ENCODE assay signal across 8 cellular contexts in the genomic region with DNA sequence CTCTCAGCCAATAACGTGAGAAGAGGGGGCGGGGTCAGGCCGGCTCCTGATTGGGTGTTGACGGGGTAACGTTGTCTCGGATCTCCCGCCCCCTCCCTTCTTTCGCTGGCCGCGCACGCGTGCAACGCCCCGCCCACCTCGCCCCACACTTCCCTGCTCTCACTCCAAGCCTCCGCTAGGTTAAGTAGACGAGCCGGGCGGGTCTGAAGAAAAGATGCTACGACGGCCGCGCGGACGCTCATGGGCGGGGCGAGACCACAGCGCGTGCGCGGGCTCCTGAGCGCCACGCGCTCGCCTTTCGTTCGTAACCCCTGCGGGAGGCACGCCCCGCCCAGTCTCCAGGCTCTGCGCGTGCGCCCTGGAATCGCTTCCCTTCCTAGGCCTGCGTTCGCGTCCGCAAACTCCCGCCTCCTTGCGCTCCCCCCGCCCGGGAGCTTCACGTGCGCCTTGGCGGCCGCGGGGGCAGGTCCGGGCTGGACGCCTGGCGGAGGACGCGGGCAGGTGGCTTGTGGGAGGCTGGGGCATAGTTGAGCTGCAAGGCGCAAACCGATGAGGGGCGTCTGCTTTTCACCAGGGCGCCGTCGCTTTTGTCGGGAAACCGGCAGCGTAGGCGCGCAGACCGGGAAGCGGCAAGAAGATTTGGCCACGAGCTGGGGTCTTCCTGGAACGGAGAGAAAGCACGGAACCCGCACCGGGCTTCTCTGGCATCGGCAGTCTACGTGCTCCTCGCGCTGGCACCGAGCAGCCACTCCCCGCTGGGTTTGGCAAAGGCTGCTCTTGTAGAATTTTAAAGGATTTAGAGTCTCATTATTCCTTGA. TPM values are rescaled to one million over a fixed set of nuclear protein-coding genes. Genes with fewer than 3 reads are reported as not detected.
DNase-seq lines count a peak whose midpoint lies in the region; ATAC-seq and TF ChIP-seq lines count a peak whose summit lies in the region.

No MANE protein-coding gene starts in this region.

- H3K9ac ChIP-seq in liver (ENCODE audit: low read depth in 1 of 2, low read length in 2 of 2), result peak overlapping the region; percentile 83 to 87

- peaks cover 0 to 12% of the 10 kb centered on the region in 2 donors for H3K36me3 Mint-ChIP-seq in CD4-positive, alpha-beta memory T cell

- CTCF ChIA-PET in CD4-positive, alpha-beta memory T cell (lab: Charles Lee; ENCODE audit: partially characterized antibody), result interaction anchor here (1.5 to 2.5 kb wide), 2 partner anchors 48 to 323 kb away, joined by 3 to 6 read pairs; partner anchors contain the start of genes ABHD18 and MFSD8

- WGBS in liver, result under 1% methylated on average over 86 of the region's 86 CpGs

- peaks cover 43% of the 10 kb centered on the region for H3K4me1 ChIP-seq in CD4-positive, alpha-beta memory T cell (ENCODE audit: insufficient read depth, low read length)
- H3K4me1 ChIP-seq in liver (ENCODE audit: control insufficient read depth in 4 of 4, insufficient read depth in 4 of 4, low read length in 3 of 4), result peaks cover 6 to 54% (median 25%) of the 10 kb centered on the region in 4 donors

- intact Hi-C loops in CD4-positive, alpha-beta memory T cell (cut with micrococcal nuclease), result loop anchor here (1.0 to 10.0 kb wide), 6 partner anchors 93 to 805 kb away; partner anchors contain the start of genes ABHD18, JADE1, MFSD8 and PLK4

- peaks cover 0 to 2% (median 0%) of the 10 kb centered on the region in 8 donors for H3K9me3 Mint-ChIP-seq in CD4-positive, alpha-beta memory T cell

- ATAC-seq in GM19438 (IDR thresholded peaks at IDR 0.05; ENCODE audit: low read depth, unreplicated experiment) (peak; percentile 72), HG03571 (IDR thresholded peaks at IDR 0.05; ENCODE audit: unreplicated experiment) (peak; percentile 86)

- H3K9me3 ChIP-seq in CD4-positive, alpha-beta memory T cell (ENCODE audit: control insufficient read depth in 1 of 2, low read length in 2 of 2), result no peaks in the 10 kb centered on the region
- no peaks in the 10 kb centered on the region for H3K9me3 ChIP-seq in liver (ENCODE audit: control insufficient read depth in 4 of 4, low read length in 3 of 4)

- H3K27ac ChIP-seq in CD4-positive, alpha-beta memory T cell (ENCODE audit: low read depth, low read length), result peak overlapping the region; percentile 88
- H3K27ac ChIP-seq in liver (ENCODE audit: low read depth in 1 of 2, low read length in 2 of 2), result peak overlapping the region; percentile 91 to 96

- peak overlapping the region; percentile 33 to 87 for H3K4me3 ChIP-seq in CD4-positive, alpha-beta memory T cell (ENCODE audit: low read length in 2 of 2)
- H3K4me3 ChIP-seq in liver (ENCODE audit: low read depth in 1 of 3, low read length in 3 of 3), result peak overlapping the region; percentile 75 to 97 (median 83)

- POLR2A ChIA-PET in CD4-positive, alpha-beta memory T cell (lab: Charles Lee; ENCODE audit: partially characterized antibody), result interaction anchor here (0.7 to 3.9 kb wide), 8 partner anchors 9 to 805 kb away, joined by 3 to 20 read pairs (median 5); partner anchors contain the start of genes ABHD18, LARP1B, MFSD8 and PLK4

- peak overlapping the region; percentile 81 to 91 (median 88) for H3K4me3 Mint-ChIP-seq in CD4-positive, alpha-beta memory T cell

- H3K27me3 Mint-ChIP-seq in CD4-positive, alpha-beta memory T cell, result no peaks in the 10 kb centered on the region

- peak; percentile 28 for TF ChIP-seq CTCF in liver (IDR thresholded peaks at IDR 0.05; ENCODE audit: low read depth, low read length, missing input control)

- no peaks in the 10 kb centered on the region for H3K36me3 ChIP-seq in CD4-positive, alpha-beta memory T cell (ENCODE audit: insufficient read depth, low read length)
- no peaks in the 10 kb centered on the region for H3K36me3 ChIP-seq in liver (ENCODE audit: control insufficient read depth in 4 of 4, insufficient read depth in 3 of 4, low read depth in 1 of 4, low read length in 3 of 4)

- peaks cover 24 to 42% (median 31%) of the 10 kb centered on the region in 4 donors for H3K4me1 Mint-ChIP-seq in CD4-positive, alpha-beta memory T cell

- peak; percentile 52 to 71 for TF ChIP-seq RAD21 in liver (IDR thresholded peaks at IDR 0.05)

- H3K27ac Mint-ChIP-seq in CD4-positive, alpha-beta memory T cell, result peak overlapping the region; percentile 80 to 97 (median 96)

- peak; percentile 97 to 100 (median 99) for DNase-seq in CD4-positive, alpha-beta memory T cell
- DNase-seq in NCI-H774 (lab: John Stamatoyannopoulos, UW), result peak; percentile 93
- peak; percentile 100 for DNase-seq in activated CD4-positive, alpha-beta T cell treated with anti-CD3 and anti-CD28 coated beads, Interleukin-2, amount 50 U/mL, for 48 hours
- DNase-seq in dermis microvascular lymphatic vessel endothelial cell (ENCODE audit: low read depth in 2 of 2), result peak; percentile 97 to 99
- peak; percentile 100 for DNase-seq in stimulated activated CD4-positive, alpha-beta T cell treated with anti-CD3 and anti-CD28 coated beads, Interleukin-4, amount 100 ng/mL, for 1 hour

- H3K27me3 ChIP-seq in CD4-positive, alpha-beta memory T cell (ENCODE audit: insufficient read depth, low read length), result no peaks in the 10 kb centered on the region
- H3K27me3 ChIP-seq in liver (ENCODE audit: control insufficient read depth in 4 of 4, insufficient read depth in 4 of 4, low read length in 3 of 4), result no peaks in the 10 kb centered on the region

TF ChIP-seq in liver, 16 proteins besides CTCF, POLR2A, EP300 and RAD21:
- TF ChIP-seq, protein P1, sequence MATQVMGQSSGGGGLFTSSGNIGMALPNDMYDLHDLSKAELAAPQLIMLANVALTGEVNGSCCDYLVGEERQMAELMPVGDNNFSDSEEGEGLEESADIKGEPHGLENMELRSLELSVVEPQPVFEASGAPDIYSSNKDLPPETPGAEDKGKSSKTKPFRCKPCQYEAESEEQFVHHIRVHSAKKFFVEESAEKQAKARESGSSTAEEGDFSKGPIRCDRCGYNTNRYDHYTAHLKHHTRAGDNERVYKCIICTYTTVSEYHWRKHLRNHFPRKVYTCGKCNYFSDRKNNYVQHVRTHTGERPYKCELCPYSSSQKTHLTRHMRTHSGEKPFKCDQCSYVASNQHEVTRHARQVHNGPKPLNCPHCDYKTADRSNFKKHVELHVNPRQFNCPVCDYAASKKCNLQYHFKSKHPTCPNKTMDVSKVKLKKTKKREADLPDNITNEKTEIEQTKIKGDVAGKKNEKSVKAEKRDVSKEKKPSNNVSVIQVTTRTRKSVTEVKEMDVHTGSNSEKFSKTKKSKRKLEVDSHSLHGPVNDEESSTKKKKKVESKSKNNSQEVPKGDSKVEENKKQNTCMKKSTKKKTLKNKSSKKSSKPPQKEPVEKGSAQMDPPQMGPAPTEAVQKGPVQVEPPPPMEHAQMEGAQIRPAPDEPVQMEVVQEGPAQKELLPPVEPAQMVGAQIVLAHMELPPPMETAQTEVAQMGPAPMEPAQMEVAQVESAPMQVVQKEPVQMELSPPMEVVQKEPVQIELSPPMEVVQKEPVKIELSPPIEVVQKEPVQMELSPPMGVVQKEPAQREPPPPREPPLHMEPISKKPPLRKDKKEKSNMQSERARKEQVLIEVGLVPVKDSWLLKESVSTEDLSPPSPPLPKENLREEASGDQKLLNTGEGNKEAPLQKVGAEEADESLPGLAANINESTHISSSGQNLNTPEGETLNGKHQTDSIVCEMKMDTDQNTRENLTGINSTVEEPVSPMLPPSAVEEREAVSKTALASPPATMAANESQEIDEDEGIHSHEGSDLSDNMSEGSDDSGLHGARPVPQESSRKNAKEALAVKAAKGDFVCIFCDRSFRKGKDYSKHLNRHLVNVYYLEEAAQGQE (IDR thresholded peaks at IDR 0.05), result peak; percentile 73
- TF ChIP-seq GABPA (IDR thresholded peaks at IDR 0.05 in 1 of 2, conservative IDR thresholded peaks at IDR 0.05 in 1 of 2), result peak in 1 of 2 donors; percentile 59
- TF ChIP-seq YY1 (IDR thresholded peaks at IDR 0.05), result peak; percentile 53
- peak; percentile 52 for TF ChIP-seq TAF1 (conservative IDR thresholded peaks at IDR 0.05)
- TF ChIP-seq FOXA2 (IDR thresholded peaks at IDR 0.05), result peak; percentile 14
- TF ChIP-seq ZBTB33 (IDR thresholded peaks at IDR 0.05), result peak; percentile 49
- peak in 1 of 2 donors; percentile 73 for TF ChIP-seq JUND (IDR thresholded peaks at IDR 0.05)
- peak; percentile 77 to 85 for TF ChIP-seq EGR1 (IDR thresholded peaks at IDR 0.05; ENCODE audit: low read depth in 2 of 2)
- TF ChIP-seq SP1 (IDR thresholded peaks at IDR 0.05), result peak; percentile 79
- TF ChIP-seq ATF3 (IDR thresholded peaks at IDR 0.05), result no peak
- TF ChIP-seq RXRA (IDR thresholded peaks at IDR 0.05), result peak in 1 of 2 donors; percentile 62
- no peak for TF ChIP-seq HNF4G (IDR thresholded peaks at IDR 0.05)
- TF ChIP-seq FOXA1 (IDR thresholded peaks at IDR 0.05), result peak; percentile 34
- TF ChIP-seq MAX (IDR thresholded peaks at IDR 0.05), result peak; percentile 78
- TF ChIP-seq HNF4A (conservative IDR thresholded peaks at IDR 0.05), result peak; percentile 49 to 67
- TF ChIP-seq NR2F2 (IDR thresholded peaks at IDR 0.05), result no peak

RNA-seq across cellular contexts. Expression of gene PGRMC2, which starts 0.5 kb away (rescaled TPM):
- 10 to 100 TPM; 42.6 to 49.6 TPM for total RNA-seq in CD4-positive, alpha-beta memory T cell
- polyA plus RNA-seq in CD4-positive, alpha-beta memory T cell, result 10 to 100 TPM; 16.5 to 21.3 TPM
- 13.4 and 19.8 TPM in 2 replicates for total RNA-seq in dermis microvascular lymphatic vessel endothelial cell
- total RNA-seq in liver, result 10 to 100 TPM; 31.5 to 44.3 TPM
- 10 to 100 TPM; 28.9 to 32.8 TPM for polyA plus RNA-seq in liver

Comparison
In these comparisons a context has a peak if more than half of its experiments do, and no peak if none do; other contexts are left out.
1. Peak in every context shown above with its lines: DNase-seq, ATAC-seq, H3K4me3 ChIP-seq and H3K27ac ChIP-seq.